21 cellular contexts compared by ENCODE assay signal in the genomic region with DNA sequence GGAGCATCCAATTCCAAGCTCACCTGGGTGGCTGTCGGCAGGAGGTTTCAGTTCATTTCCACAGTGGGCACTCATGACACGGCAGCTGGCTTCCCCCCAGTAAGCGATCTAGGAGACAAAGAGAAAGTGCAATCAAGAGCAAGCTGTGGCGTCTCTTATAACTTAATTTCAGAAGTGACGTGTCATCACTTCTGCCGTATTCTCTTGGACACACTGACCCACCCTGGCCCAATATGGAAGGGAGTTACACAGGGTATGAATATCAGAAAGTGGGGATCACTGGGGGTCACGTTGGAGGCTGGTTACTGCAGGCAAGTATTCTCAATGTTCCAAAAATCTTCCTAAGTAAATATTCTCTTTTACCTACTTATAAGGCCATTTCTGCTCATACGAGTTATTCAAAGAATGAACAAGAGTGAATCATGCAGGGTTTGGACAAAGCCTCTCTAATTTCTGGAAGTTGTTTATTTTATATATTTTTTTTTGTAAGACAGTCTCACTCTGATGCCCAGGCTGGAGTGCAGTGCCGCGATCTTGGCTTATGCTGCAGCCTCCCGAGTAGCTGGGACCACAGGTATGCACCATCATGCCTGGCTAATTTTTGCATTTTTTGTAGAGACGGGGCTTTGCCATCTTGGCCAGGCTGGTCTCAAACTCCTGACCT. TPM values are rescaled to one million over a fixed set of nuclear protein-coding genes. Genes with fewer than 3 reads are reported as not detected.
DNase-seq lines count a peak whose midpoint lies in the region; ATAC-seq and TF ChIP-seq lines count a peak whose summit lies in the region.
"Had no signal": no experiment of that assay in that cellular context is flagged by ENCODE, and none has a peak within 500 bp of the region (broad histone marks: within the 10 kb centered on the region; RNA-seq: fewer than 3 reads in every experiment).

No MANE protein-coding gene starts in this region.

- CTCF ChIA-PET in A673 (lab: Charles Lee): no interaction called here

- POLR2A ChIA-PET in A673 (lab: Charles Lee; ENCODE audit: low non-redundant PET): no interaction called here

- no peak overlapping the region for H3K27ac ChIP-seq in ACC112 (ENCODE audit: low read depth, low read length)
- no peak overlapping the region for H3K27ac ChIP-seq in SJSA1
- H3K27ac ChIP-seq in aorta (ENCODE audit: low read depth in 1 of 2, low read length in 2 of 2): no peak overlapping the region
- no peak overlapping the region for H3K27ac ChIP-seq in A673 (ENCODE audit: low read depth, low read length, poor library complexity, severe bottlenecking)
- H3K27ac ChIP-seq: cardiac muscle cell, dorsolateral prefrontal cortex, upper lobe of right lung had no signal

- H3K9me3 ChIP-seq in SJSA1 (replicated peaks): no peaks in the 10 kb centered on the region
- peaks cover 1% of the 10 kb centered on the region for H3K9me3 ChIP-seq in aorta (ENCODE audit: control insufficient read depth, low read length)
- H3K9me3 ChIP-seq in A673 (ENCODE audit: low read depth, low read length, poor library complexity, severe bottlenecking): no peaks in the 10 kb centered on the region
- H3K9me3 ChIP-seq: upper lobe of right lung had no signal

- intact Hi-C loops in aorta (cut with DNase I) (no loop called here), A673 (cut with micrococcal nuclease; ENCODE audit: unreplicated experiment) (no loop called here), left colon (cut with DNase I, micrococcal nuclease) (no loop called here)

- H3K27me3 ChIP-seq in ACC112 (ENCODE audit: insufficient read depth, low read length) (no peaks in the 10 kb centered on the region), SJSA1 (replicated peaks) (peaks cover 18% of the 10 kb centered on the region), aorta (ENCODE audit: control insufficient read depth in 1 of 2, insufficient read depth in 2 of 2, low read length in 1 of 2) (no peaks in the 10 kb centered on the region), A673 (replicated peaks; ENCODE audit: insufficient read depth, low read depth, low read length, poor library complexity) (peaks cover 13% of the 10 kb centered on the region)
- H3K27me3 ChIP-seq: cardiac muscle cell, upper lobe of right lung had no signal

- 71 to 79% methylated on average over 12 of the region's 12 CpGs for WGBS in aorta, 2 donors

- no TSS peak for BruUV-seq in A673 (replicated peaks; lab: Mats Ljungman, UMichigan)

- TF ChIP-seq CTCF in fibroblast of mammary gland (conservative IDR thresholded peaks at IDR 0.05; ENCODE audit: control insufficient read depth, insufficient read depth, low read depth, low read length) (no peak), A673 (conservative IDR thresholded peaks at IDR 0.05; ENCODE audit: low read depth, low read length) (no peak)

- ATAC-seq in aorta (ENCODE audit: low FRiP score): no peak
- no peak for ATAC-seq in left colon
- ATAC-seq: T-cell, upper lobe of right lung had no signal

- DNase-seq in GM04503 (ENCODE audit: low read depth) (peak; percentile 39), SJSA1 (ENCODE audit: low read depth in 1 of 2, low spot score in 2 of 2) (peak in 1 of 2 experiments; percentile 46), fibroblast of mammary gland (ENCODE audit: low read depth) (peak; percentile 15), aorta (no peak), A673 (ENCODE audit: low spot score) (no peak), left colon (no peak), foreskin melanocyte (no peak)
- DNase-seq: activated CD4-positive, alpha-beta T cell treated with anti-CD3 and anti-CD28 coated beads for 48 hours; CD4-positive, alpha-beta memory T cell; DMS153; dorsolateral prefrontal cortex; kidney glomerular epithelial cell; mammary epithelial cell; NCI-H524 treated with DMSO at 0.1 percent for 48 hours; T-cell; upper lobe of right lung had no signal

- no peaks in the 10 kb centered on the region for H3K79me2 ChIP-seq in ACC112 (ENCODE audit: control insufficient read depth, insufficient read depth, low read length, unreplicated experiment)

- H3K4me1 ChIP-seq in ACC112 (ENCODE audit: control insufficient read depth, insufficient read depth, low read length, unreplicated experiment) (peaks cover 10% of the 10 kb centered on the region), SJSA1 (replicated peaks) (peaks cover 5% of the 10 kb centered on the region), aorta (ENCODE audit: control insufficient read depth in 1 of 2, insufficient read depth in 2 of 2, low read length in 2 of 2) (no peaks in the 10 kb centered on the region), A673 (ENCODE audit: insufficient read depth, low read length, poor library complexity, severe bottlenecking) (no peaks in the 10 kb centered on the region)
- H3K4me1 ChIP-seq: upper lobe of right lung had no signal

- H3K36me3 ChIP-seq in ACC112 (ENCODE audit: insufficient read depth, low read length) (no peaks in the 10 kb centered on the region), SJSA1 (no peaks in the 10 kb centered on the region), aorta (ENCODE audit: control insufficient read depth in 1 of 2, insufficient read depth in 2 of 2, low read length in 1 of 2) (no peaks in the 10 kb centered on the region), A673 (ENCODE audit: insufficient read depth, low read length, poor library complexity, severe bottlenecking) (no peaks in the 10 kb centered on the region)
- H3K36me3 ChIP-seq: cardiac muscle cell, upper lobe of right lung had no signal

- H3K4me3 ChIP-seq in ACC112 (ENCODE audit: low read depth, low read length) (peak overlapping the region; percentile 74), SJSA1 (peak overlapping the region; percentile 8), fibroblast of mammary gland (ENCODE audit: control insufficient read depth, low read depth, low read length) (no peak overlapping the region), aorta (ENCODE audit: low read length in 2 of 2) (no peak overlapping the region), A673 (ENCODE audit: low read depth, low read length, poor library complexity, severe bottlenecking) (no peak overlapping the region)
- H3K4me3 ChIP-seq: cardiac muscle cell, dorsolateral prefrontal cortex, upper lobe of right lung had no signal

- peak overlapping the region; percentile 75 for H2AFZ ChIP-seq in ACC112 (ENCODE audit: low read length, unreplicated experiment)

RNA-seq across cellular contexts. Expression of a gene that starts 46.5 kb away (rescaled TPM):
- total RNA-seq in SJSA1 (2014; rRNA removed; shearing (Covaris generic)): 0.03 TPM in 1 of 2 replicates, not detected in the other
- total RNA-seq in aorta (1 to 10 TPM; 2.9 to 5.1 TPM), A673 (2021) (not detected in 2 replicates), left colon (1 to 10 TPM; 2.5 to 10.0 TPM)
- under 1 TPM in 1 of 2 donors, not detected in 1; 0.03 TPM for polyA plus RNA-seq in aorta
- total RNA-seq: activated T-helper 2 cell treated with anti-CD3 and anti-CD28 coated beads, Interferon-gamma antibody, Interleukin-2, Interleukin-4, amounts not matched to agents 10 μg/mL and 5 μg/mL and 100 μg/mL, durations not matched to agents 14 hours and 24 hours and 36 hours; H1; renal cortical epithelial cell had no signal
- polyA plus RNA-seq: mammary epithelial cell had no signal

Comparison
In these comparisons a context has a peak if more than half of its experiments do, and no peak if none do; other contexts are left out.
1. H3K4me3 ChIP-seq: peak in ACC112 (single experiment) and SJSA1 (single experiment); none in fibroblast of mammary gland (single experiment), aorta (0 of 2) and A673 (single experiment).
2. DNase-seq: peak in GM04503 (single experiment) and fibroblast of mammary gland (single experiment); none in aorta (0 of 2), A673 (single experiment), left colon (0 of 2) and foreskin melanocyte (single experiment).